1 cellular context compared by ENCODE assay signal in the genomic region with DNA sequence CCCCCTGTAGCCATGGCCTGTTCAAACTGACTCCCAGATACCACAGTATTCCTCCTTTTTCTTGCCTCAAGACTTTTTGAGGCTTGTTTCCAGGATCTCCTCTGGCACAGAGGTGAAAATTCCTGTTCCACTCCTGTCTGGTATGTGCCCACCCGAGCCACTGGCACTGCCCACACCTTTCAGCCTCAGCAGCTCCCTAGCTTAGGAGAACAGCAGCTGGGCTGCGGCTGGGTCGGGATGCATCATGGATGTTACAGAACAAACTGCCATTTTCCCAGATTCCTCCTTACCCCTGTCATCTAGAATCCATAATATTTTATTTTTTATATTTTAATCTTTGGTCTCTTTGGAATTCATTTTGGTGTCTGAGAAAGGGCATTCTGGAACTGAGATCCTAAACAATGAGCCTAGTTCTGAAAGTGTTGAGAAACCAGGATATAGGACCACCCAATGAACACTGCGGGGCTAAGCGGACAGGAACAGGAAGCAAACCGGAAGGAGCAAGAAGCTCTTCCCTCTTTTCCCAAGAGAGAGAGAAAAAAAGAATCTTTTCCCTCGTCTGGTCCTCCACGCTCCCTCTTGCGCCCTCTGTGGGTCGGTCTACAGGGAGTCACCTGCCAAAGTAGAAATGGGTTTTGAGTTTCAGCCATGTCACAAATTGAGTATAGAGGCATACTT.
A peak's percentile ranks its signal among the peaks of the same experiment; 100 is the strongest.
TF ChIP-seq lines count a peak whose summit lies in the region.

No MANE protein-coding gene starts in this region.

TF ChIP-seq in HepG2, 621 proteins besides CTCF, POLR2A, EP300 and RAD21 (continued from another document and continues in another):
- TF ChIP-seq, protein P1, sequence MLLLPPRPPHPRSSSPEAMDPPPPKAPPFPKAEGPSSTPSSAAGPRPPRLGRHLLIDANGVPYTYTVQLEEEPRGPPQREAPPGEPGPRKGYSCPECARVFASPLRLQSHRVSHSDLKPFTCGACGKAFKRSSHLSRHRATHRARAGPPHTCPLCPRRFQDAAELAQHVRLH (CRISPR knock-in tag; IDR thresholded peaks at IDR 0.05; ENCODE audit: borderline replicate concordance, low read depth), result peak; percentile 42; the same call in 1 of the 2 replicates
- TF ChIP-seq, protein P2, sequence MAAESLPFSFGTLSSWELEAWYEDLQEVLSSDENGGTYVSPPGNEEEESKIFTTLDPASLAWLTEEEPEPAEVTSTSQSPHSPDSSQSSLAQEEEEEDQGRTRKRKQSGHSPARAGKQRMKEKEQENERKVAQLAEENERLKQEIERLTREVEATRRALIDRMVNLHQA (CRISPR knock-in tag; IDR thresholded peaks at IDR 0.05), result no peak
- TF ChIP-seq AGO2 (optimal IDR thresholded peaks at IDR 0.05; ENCODE audit: low read depth, low read length) (no peak), ZNF431 (CRISPR knock-in tag; IDR thresholded peaks at IDR 0.05; ENCODE audit: borderline replicate concordance, low read depth) (no peak), ZFP36 (IDR thresholded peaks at IDR 0.05; ENCODE audit: borderline replicate concordance, low read depth, low read length, partially characterized antibody) (no peak), HIVEP1 (CRISPR knock-in tag; IDR thresholded peaks at IDR 0.05) (no peak), ZSCAN20 (CRISPR knock-in tag; IDR thresholded peaks at IDR 0.05; ENCODE audit: borderline replicate concordance) (no peak), SUZ12 (IDR thresholded peaks at IDR 0.05; ENCODE audit: low read depth, low read length) (no peak), ZNF709 (CRISPR knock-in tag; IDR thresholded peaks at IDR 0.05) (no peak), ZNF619 (CRISPR knock-in tag; IDR thresholded peaks at IDR 0.05) (no peak), ZFP82 (CRISPR knock-in tag; IDR thresholded peaks at IDR 0.05; ENCODE audit: borderline replicate concordance) (no peak), ELF4 (CRISPR knock-in tag; IDR thresholded peaks at IDR 0.05; ENCODE audit: borderline replicate concordance) (peak; percentile 50; the same call in 1 of the 2 replicates), ETV6 (CRISPR knock-in tag; conservative IDR thresholded peaks at IDR 0.05) (peak; percentile 86; the same call in 1 of the 2 replicates), ZSCAN29 (CRISPR knock-in tag; conservative IDR thresholded peaks at IDR 0.05) (no peak), ZNF792 (CRISPR knock-in tag; IDR thresholded peaks at IDR 0.05) (no peak), ISL2 (CRISPR knock-in tag; IDR thresholded peaks at IDR 0.05) (no peak), SMARCC2 (IDR thresholded peaks at IDR 0.05) (no peak)
- TF ChIP-seq, protein P3, sequence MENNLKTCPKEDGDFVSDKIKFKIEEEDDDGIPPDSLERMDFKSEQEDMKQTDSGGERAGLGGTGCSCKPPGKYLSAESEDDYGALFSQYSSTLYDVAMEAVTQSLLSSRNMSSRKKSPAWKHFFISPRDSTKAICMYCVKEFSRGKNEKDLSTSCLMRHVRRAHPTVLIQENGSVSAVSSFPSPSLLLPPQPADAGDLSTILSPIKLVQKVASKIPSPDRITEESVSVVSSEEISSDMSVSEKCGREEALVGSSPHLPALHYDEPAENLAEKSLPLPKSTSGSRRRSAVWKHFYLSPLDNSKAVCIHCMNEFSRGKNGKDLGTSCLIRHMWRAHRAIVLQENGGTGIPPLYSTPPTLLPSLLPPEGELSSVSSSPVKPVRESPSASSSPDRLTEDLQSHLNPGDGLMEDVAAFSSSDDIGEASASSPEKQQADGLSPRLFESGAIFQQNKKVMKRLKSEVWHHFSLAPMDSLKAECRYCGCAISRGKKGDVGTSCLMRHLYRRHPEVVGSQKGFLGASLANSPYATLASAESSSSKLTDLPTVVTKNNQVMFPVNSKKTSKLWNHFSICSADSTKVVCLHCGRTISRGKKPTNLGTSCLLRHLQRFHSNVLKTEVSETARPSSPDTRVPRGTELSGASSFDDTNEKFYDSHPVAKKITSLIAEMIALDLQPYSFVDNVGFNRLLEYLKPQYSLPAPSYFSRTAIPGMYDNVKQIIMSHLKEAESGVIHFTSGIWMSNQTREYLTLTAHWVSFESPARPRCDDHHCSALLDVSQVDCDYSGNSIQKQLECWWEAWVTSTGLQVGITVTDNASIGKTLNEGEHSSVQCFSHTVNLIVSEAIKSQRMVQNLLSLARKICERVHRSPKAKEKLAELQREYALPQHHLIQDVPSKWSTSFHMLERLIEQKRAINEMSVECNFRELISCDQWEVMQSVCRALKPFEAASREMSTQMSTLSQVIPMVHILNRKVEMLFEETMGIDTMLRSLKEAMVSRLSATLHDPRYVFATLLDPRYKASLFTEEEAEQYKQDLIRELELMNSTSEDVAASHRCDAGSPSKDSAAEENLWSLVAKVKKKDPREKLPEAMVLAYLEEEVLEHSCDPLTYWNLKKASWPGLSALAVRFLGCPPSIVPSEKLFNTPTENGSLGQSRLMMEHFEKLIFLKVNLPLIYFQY (CRISPR knock-in tag; IDR thresholded peaks at IDR 0.05; ENCODE audit: borderline replicate concordance), result no peak
- TF ChIP-seq, protein P4, sequence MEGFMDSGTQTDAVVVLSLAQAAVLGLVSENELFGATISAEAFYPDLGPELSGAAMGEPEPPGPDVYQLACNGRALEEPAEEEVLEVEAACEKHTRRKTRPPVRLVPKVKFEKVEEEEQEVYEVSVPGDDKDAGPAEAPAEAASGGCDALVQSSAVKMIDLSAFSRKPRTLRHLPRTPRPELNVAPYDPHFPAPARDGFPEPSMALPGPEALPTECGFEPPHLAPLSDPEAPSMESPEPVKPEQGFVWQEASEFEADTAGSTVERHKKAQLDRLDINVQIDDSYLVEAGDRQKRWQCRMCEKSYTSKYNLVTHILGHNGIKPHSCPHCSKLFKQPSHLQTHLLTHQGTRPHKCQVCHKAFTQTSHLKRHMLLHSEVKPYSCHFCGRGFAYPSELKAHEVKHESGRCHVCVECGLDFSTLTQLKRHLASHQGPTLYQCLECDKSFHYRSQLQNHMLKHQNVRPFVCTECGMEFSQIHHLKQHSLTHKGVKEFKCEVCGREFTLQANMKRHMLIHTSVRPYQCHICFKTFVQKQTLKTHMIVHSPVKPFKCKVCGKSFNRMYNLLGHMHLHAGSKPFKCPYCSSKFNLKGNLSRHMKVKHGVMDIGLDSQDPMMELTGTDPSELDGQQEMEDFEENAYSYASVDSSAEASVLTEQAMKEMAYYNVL (CRISPR knock-in tag; IDR thresholded peaks at IDR 0.05; ENCODE audit: borderline replicate concordance), result peak; percentile 89
- TF ChIP-seq, protein P5, sequence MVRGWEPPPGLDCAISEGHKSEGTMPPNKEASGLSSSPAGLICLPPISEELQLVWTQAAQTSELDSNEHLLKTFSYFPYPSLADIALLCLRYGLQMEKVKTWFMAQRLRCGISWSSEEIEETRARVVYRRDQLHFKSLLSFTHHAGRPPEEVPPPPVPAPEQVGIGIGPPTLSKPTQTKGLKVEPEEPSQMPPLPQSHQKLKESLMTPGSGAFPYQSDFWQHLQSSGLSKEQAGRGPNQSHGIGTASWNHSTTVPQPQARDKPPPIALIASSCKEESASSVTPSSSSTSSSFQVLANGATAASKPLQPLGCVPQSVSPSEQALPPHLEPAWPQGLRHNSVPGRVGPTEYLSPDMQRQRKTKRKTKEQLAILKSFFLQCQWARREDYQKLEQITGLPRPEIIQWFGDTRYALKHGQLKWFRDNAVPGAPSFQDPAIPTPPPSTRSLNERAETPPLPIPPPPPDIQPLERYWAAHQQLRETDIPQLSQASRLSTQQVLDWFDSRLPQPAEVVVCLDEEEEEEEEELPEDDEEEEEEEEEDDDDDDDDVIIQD (CRISPR knock-in tag; IDR thresholded peaks at IDR 0.05; ENCODE audit: low read depth), result peak; percentile 55; the same call in 1 of the 2 replicates
- TF ChIP-seq, protein P6, sequence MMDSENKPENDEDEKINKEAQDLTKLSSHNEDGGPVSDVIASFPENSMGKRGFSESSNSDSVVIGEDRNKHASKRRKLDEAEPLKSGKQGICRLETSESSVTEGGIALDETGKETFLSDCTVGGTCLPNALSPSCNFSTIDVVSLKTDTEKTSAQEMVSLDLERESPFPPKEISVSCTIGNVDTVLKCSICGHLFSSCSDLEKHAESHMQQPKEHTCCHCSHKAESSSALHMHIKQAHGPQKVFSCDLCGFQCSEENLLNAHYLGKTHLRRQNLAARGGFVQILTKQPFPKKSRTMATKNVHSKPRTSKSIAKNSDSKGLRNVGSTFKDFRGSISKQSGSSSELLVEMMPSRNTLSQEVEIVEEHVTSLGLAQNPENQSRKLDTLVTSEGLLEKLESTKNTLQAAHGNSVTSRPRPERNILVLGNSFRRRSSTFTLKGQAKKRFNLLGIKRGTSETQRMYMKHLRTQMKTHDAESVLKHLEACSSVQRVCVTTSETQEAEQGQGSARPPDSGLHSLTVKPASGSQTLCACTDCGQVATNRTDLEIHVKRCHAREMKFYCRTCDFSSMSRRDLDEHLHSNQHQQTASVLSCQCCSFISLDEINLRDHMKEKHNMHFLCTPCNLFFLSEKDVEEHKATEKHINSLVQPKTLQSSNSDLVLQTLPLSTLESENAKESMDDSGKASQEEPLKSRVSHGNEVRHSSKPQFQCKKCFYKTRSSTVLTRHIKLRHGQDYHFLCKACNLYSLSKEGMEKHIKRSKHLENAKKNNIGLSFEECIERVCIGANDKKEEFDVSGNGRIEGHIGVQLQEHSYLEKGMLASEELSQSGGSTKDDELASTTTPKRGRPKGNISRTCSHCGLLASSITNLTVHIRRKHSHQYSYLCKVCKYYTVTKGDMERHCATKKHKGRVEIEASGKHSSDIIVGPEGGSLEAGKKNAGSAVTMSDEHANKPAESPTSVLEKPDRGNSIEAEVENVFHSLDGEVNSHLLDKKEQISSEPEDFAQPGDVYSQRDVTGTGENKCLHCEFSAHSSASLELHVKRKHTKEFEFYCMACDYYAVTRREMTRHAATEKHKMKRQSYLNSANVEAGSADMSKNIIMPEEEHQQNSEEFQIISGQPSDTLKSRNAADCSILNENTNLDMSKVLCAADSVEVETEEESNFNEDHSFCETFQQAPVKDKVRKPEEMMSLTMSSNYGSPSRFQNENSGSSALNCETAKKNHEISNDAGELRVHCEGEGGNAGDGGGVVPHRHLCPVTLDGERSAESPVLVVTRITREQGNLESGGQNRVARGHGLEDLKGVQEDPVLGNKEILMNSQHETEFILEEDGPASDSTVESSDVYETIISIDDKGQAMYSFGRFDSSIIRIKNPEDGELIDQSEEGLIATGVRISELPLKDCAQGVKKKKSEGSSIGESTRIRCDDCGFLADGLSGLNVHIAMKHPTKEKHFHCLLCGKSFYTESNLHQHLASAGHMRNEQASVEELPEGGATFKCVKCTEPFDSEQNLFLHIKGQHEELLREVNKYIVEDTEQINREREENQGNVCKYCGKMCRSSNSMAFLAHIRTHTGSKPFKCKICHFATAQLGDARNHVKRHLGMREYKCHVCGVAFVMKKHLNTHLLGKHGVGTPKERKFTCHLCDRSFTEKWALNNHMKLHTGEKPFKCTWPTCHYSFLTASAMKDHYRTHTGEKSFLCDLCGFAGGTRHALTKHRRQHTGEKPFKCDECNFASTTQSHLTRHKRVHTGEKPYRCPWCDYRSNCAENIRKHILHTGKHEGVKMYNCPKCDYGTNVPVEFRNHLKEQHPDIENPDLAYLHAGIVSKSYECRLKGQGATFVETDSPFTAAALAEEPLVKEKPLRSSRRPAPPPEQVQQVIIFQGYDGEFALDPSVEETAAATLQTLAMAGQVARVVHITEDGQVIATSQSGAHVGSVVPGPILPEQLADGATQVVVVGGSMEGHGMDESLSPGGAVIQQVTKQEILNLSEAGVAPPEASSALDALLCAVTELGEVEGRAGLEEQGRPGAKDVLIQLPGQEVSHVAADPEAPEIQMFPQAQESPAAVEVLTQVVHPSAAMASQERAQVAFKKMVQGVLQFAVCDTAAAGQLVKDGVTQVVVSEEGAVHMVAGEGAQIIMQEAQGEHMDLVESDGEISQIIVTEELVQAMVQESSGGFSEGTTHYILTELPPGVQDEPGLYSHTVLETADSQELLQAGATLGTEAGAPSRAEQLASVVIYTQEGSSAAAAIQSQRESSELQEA (CRISPR knock-in tag; IDR thresholded peaks at IDR 0.05; ENCODE audit: not compliant biosample characterization), result no peak
- TF ChIP-seq, protein P7, sequence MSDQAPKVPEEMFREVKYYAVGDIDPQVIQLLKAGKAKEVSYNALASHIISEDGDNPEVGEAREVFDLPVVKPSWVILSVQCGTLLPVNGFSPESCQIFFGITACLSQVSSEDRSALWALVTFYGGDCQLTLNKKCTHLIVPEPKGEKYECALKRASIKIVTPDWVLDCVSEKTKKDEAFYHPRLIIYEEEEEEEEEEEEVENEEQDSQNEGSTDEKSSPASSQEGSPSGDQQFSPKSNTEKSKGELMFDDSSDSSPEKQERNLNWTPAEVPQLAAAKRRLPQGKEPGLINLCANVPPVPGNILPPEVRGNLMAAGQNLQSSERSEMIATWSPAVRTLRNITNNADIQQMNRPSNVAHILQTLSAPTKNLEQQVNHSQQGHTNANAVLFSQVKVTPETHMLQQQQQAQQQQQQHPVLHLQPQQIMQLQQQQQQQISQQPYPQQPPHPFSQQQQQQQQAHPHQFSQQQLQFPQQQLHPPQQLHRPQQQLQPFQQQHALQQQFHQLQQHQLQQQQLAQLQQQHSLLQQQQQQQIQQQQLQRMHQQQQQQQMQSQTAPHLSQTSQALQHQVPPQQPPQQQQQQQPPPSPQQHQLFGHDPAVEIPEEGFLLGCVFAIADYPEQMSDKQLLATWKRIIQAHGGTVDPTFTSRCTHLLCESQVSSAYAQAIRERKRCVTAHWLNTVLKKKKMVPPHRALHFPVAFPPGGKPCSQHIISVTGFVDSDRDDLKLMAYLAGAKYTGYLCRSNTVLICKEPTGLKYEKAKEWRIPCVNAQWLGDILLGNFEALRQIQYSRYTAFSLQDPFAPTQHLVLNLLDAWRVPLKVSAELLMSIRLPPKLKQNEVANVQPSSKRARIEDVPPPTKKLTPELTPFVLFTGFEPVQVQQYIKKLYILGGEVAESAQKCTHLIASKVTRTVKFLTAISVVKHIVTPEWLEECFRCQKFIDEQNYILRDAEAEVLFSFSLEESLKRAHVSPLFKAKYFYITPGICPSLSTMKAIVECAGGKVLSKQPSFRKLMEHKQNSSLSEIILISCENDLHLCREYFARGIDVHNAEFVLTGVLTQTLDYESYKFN (CRISPR knock-in tag; conservative IDR thresholded peaks at IDR 0.05), result no peak
- TF ChIP-seq, protein P8, sequence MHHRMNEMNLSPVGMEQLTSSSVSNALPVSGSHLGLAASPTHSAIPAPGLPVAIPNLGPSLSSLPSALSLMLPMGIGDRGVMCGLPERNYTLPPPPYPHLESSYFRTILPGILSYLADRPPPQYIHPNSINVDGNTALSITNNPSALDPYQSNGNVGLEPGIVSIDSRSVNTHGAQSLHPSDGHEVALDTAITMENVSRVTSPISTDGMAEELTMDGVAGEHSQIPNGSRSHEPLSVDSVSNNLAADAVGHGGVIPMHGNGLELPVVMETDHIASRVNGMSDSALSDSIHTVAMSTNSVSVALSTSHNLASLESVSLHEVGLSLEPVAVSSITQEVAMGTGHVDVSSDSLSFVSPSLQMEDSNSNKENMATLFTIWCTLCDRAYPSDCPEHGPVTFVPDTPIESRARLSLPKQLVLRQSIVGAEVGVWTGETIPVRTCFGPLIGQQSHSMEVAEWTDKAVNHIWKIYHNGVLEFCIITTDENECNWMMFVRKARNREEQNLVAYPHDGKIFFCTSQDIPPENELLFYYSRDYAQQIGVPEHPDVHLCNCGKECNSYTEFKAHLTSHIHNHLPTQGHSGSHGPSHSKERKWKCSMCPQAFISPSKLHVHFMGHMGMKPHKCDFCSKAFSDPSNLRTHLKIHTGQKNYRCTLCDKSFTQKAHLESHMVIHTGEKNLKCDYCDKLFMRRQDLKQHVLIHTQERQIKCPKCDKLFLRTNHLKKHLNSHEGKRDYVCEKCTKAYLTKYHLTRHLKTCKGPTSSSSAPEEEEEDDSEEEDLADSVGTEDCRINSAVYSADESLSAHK (CRISPR knock-in tag; IDR thresholded peaks at IDR 0.05; ENCODE audit: borderline replicate concordance), result no peak
- TF ChIP-seq, protein P9, sequence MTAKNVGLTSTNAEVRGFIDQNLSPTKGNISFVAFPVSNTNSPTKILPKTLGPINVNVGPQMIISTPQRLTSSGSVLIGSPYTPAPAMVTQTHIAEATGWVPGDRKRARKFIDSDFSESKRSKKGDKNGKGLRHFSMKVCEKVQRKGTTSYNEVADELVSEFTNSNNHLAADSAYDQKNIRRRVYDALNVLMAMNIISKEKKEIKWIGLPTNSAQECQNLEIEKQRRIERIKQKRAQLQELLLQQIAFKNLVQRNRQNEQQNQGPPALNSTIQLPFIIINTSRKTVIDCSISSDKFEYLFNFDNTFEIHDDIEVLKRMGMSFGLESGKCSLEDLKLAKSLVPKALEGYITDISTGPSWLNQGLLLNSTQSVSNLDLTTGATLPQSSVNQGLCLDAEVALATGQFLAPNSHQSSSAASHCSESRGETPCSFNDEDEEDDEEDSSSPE (CRISPR knock-in tag; IDR thresholded peaks at IDR 0.05), result peak; percentile 31; the same call in 1 of the 2 replicates
